Comparison of ENCODE assay signal across 23 cellular contexts in the genomic region with DNA sequence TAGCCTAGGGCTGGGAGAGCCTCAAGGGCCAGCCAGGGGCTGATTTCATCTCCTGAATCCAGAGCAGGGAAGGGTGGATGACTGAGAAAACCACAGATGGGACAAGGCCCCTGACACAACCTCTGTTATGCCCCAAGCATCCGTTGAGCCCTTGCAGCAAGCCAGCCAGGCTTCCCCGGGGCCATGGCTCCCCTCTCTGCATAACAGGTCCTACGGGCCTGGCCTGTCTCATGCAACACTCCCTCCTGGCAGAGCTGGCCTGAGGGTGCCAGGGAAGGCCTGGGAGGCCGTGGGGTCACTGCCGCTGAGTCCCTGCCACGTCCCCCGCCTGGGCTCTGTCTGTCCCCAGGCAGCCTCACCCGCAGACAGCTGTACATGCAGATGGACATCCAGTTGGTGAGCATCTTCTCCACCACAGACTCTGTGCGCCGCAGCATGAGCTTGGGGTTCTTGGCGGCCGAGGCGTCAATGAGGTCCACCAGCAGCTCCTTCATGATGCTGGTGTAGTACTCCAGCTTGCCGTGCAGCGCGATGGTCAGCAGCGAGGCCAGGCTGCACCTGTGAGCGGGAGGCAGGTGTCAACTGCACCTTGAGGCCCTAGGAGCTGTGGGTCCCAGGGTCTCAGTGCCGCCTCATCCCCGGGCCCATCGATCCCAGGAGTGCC. TPM values are rescaled to one million over a fixed set of nuclear protein-coding genes. Genes with fewer than 3 reads are reported as not detected.
A peak's percentile ranks its signal among the peaks of the same experiment; 100 is the strongest.
DNase-seq lines count a peak whose midpoint lies in the region; TF ChIP-seq lines count a peak whose summit lies in the region.
"Had no signal": no experiment of that assay in that cellular context is flagged by ENCODE, and none has a peak within 500 bp of the region (broad histone marks: within the 10 kb centered on the region; RNA-seq: fewer than 3 reads in every experiment).

No MANE protein-coding gene starts in this region.

- no peaks in the 10 kb centered on the region for H3K79me2 ChIP-seq in mammary epithelial cell (ENCODE audit: insufficient read depth, low read length)

- H3K4me1 ChIP-seq in mammary epithelial cell (ENCODE audit: insufficient read depth, low read length) (peaks cover 6% of the 10 kb centered on the region), adipocyte (ENCODE audit: control insufficient read depth, insufficient read depth, low read length) (peaks cover 54% of the 10 kb centered on the region), tibial nerve (peaks cover 0 to 74% (median 38%) of the 10 kb centered on the region in 4 donors)

- TF ChIP-seq EP300 in tibial nerve (IDR thresholded peaks at IDR 0.05) = no peak

- H3K4me1 Mint-ChIP-seq in nephron progenitor cell = peaks cover 19% of the 10 kb centered on the region

- H3K9ac ChIP-seq in mammary epithelial cell (ENCODE audit: insufficient read depth, low read length) = no peak overlapping the region
- peak overlapping the region; percentile 74 for H3K9ac ChIP-seq in adipocyte (ENCODE audit: low read length)

- DNase-seq in T47D (ENCODE audit: low read depth in 1 of 2, low spot score in 1 of 2) = peak; percentile 32 to 57
- no peak for DNase-seq in mammary epithelial cell
- DNase-seq in adipocyte (ENCODE audit: low read depth) = no peak
- DNase-seq in nephron progenitor cell = no peak
- no peak for DNase-seq in tibial nerve (ENCODE audit: low spot score in 2 of 2)
- DNase-seq in DMS53 treated with DMSO at 0.1 percent for 48 hours (lab: John Stamatoyannopoulos, UW; ENCODE audit: unreplicated experiment) = no peak
- DNase-seq in SIG-M5 (lab: John Stamatoyannopoulos, UW) = no peak
- DNase-seq in stimulated activated CD4-positive, alpha-beta T cell treated with anti-CD3 and anti-CD28 coated beads, Interleukin-1b, Interleukin-23, amount 100 ng/mL, for 48 hours = no peak
- DNase-seq: 8988T; activated CD4-positive, alpha-beta T cell treated with anti-CD3 and anti-CD28 coated beads, Interleukin-2, amount 50 U/mL, for 1 hour; AML-193; effector CD8-positive, alpha-beta T cell; NCI-H1436; NCI-H2171 treated with DMSO at 0.1 percent for 48 hours; NCI-H526; occipital lobe; thyroid gland had no signal

- peak overlapping the region; percentile 71 for H3K27ac Mint-ChIP-seq in nephron progenitor cell
- H3K27ac Mint-ChIP-seq: activated naive CD8-positive, alpha-beta T cell; activated T-helper 17 cell treated with anti-CD3 and anti-CD28 coated beads, Interleukin-2, amount 50 U/mL, for 72 hours; IgD-negative memory B cell had no signal

- H3K27me3 ChIP-seq in mammary epithelial cell (ENCODE audit: insufficient read depth, low read length) (no peaks in the 10 kb centered on the region), adipocyte (replicated peaks; ENCODE audit: control insufficient read depth, insufficient read depth, low read length) (no peaks in the 10 kb centered on the region), tibial nerve (no peaks in the 10 kb centered on the region)
- H3K27me3 ChIP-seq: thyroid gland had no signal

- in situ Hi-C loops in T47D (cut with HindIII; ENCODE audit: low pct_unique_long_range_greater_than_20kb, low sequenced_read_pairs) (no loop called here), mammary epithelial cell (cut with MboI; ENCODE audit: low sequenced_read_pairs in 2 of 2) (no loop called here)

- intact Hi-C loops in mammary epithelial cell (cut with micrococcal nuclease) = no loop called here

- WGBS in mammary epithelial cell (ENCODE audit: low coverage, missing lambda C conversion rate) = 92% methylated on average over 15 of the region's 21 CpGs
- WGBS in tibial nerve, 2 donors = 78 to 86% methylated on average over 5 to 11 of the region's 21 CpGs

- H3K4me2 ChIP-seq in mammary epithelial cell (ENCODE audit: insufficient read depth, low read depth, low read length) = no peak overlapping the region

- no peak overlapping the region for H3K4me3 Mint-ChIP-seq in nephron progenitor cell
- H3K4me3 Mint-ChIP-seq: activated naive CD8-positive, alpha-beta T cell; activated T-helper 17 cell treated with anti-CD3 and anti-CD28 coated beads, Interleukin-2, amount 50 U/mL, for 72 hours; IgD-negative memory B cell had no signal

- H3K9me3 ChIP-seq in mammary epithelial cell (replicated peaks; ENCODE audit: insufficient read depth, low read length) (no peaks in the 10 kb centered on the region), adipocyte (ENCODE audit: control insufficient read depth, low read length) (no peaks in the 10 kb centered on the region), tibial nerve (no peaks in the 10 kb centered on the region)
- H3K9me3 ChIP-seq: thyroid gland had no signal

- H2AFZ ChIP-seq in mammary epithelial cell (ENCODE audit: low read depth, low read length) = no peak overlapping the region

- H3K9me3 Mint-ChIP-seq in nephron progenitor cell = no peaks in the 10 kb centered on the region
- H3K9me3 Mint-ChIP-seq: activated T-helper 17 cell treated with anti-CD3 and anti-CD28 coated beads, Interleukin-2, amount 50 U/mL, for 72 hours; IgD-negative memory B cell had no signal

- BruUV-seq in mammary epithelial cell (replicated peaks; lab: Mats Ljungman, UMichigan) = no TSS peak

- H3K36me3 Mint-ChIP-seq in nephron progenitor cell (ENCODE audit: low read depth) = peaks cover 4% of the 10 kb centered on the region
- H3K36me3 Mint-ChIP-seq: activated naive CD8-positive, alpha-beta T cell had no signal

- no peaks in the 10 kb centered on the region for H3K27me3 Mint-ChIP-seq in nephron progenitor cell (ENCODE audit: low read depth, poor library complexity)
- H3K27me3 Mint-ChIP-seq: activated naive CD8-positive, alpha-beta T cell; activated T-helper 17 cell treated with anti-CD3 and anti-CD28 coated beads, Interleukin-2, amount 50 U/mL, for 72 hours; IgD-negative memory B cell had no signal

- CTCF ChIA-PET in mammary epithelial cell (lab: Charles Lee; ENCODE audit: low non-redundant PET) = no interaction called here

- no peaks in the 10 kb centered on the region for H4K20me1 ChIP-seq in mammary epithelial cell (ENCODE audit: insufficient read depth, low read length)

- TF ChIP-seq CTCF in mammary epithelial cell (conservative IDR thresholded peaks at IDR 0.05 in 1 of 2, IDR thresholded peaks at IDR 0.05 in 1 of 2; ENCODE audit: extremely low read depth in 1 of 2, insufficient read depth in 1 of 2, low read depth in 1 of 2, low read length in 2 of 2) = no peak
- no peak for TF ChIP-seq CTCF in nephron progenitor cell (IDR thresholded peaks at IDR 0.05)
- TF ChIP-seq CTCF in tibial nerve (IDR thresholded peaks at IDR 0.05) = no peak

- dilution Hi-C loops in mammary epithelial cell (cut with HindIII; ENCODE audit: low sequenced_read_pairs) = no loop called here

- H3K27ac ChIP-seq in mammary epithelial cell (ENCODE audit: insufficient read depth, low read depth, low read length) = no peak overlapping the region
- peak overlapping the region in 3 of 4 donors; percentile 50 to 90 (median 87) for H3K27ac ChIP-seq in tibial nerve

- no peak overlapping the region for H3K4me3 ChIP-seq in mammary epithelial cell (replicated peaks in 1 of 3; ENCODE audit: insufficient read depth in 1 of 3, low read depth in 2 of 3, low read length in 3 of 3)
- no peak overlapping the region for H3K4me3 ChIP-seq in adipocyte (ENCODE audit: low read length)
- no peak overlapping the region for H3K4me3 ChIP-seq in tibial nerve
- H3K4me3 ChIP-seq: thyroid gland had no signal

- no peaks in the 10 kb centered on the region for H3K36me3 ChIP-seq in mammary epithelial cell (ENCODE audit: insufficient read depth, low read length)
- peaks cover 66% of the 10 kb centered on the region for H3K36me3 ChIP-seq in adipocyte (ENCODE audit: control insufficient read depth, insufficient read depth, low read length, severe bottlenecking)
- H3K36me3 ChIP-seq in tibial nerve = peaks cover 0 to 91% (median 12%) of the 10 kb centered on the region in 3 donors

- no peak for TF ChIP-seq POLR2A in tibial nerve (IDR thresholded peaks at IDR 0.05)

RNA-seq across cellular contexts. Expression of gene H1-8, which starts 22.1 kb away (rescaled TPM):
- total RNA-seq in mammary epithelial cell = not detected
- not detected for polyA plus RNA-seq in mammary epithelial cell
- polyA minus RNA-seq in mammary epithelial cell = not detected
- total RNA-seq in tibial nerve = not detected
- total RNA-seq: activated T-helper 17 cell treated with anti-CD3 and anti-CD28 coated beads, Interleukin-2, amount 50 U/mL, for 72 hours; chondrocyte; fibroblast of lung; MCF 10A; occipital lobe; thyroid gland had no signal
- polyA plus RNA-seq: fibroblast of lung, IgD-negative memory B cell had no signal

RNA-seq across cellular contexts. Expression of gene RHO, which starts 36.7 kb away (rescaled TPM):
- total RNA-seq in mammary epithelial cell (not detected), tibial nerve (not detected)
- not detected for polyA plus RNA-seq in mammary epithelial cell
- polyA minus RNA-seq in mammary epithelial cell = not detected
- total RNA-seq: activated T-helper 17 cell treated with anti-CD3 and anti-CD28 coated beads, Interleukin-2, amount 50 U/mL, for 72 hours; chondrocyte; fibroblast of lung; MCF 10A; occipital lobe; thyroid gland had no signal
- polyA plus RNA-seq: fibroblast of lung, IgD-negative memory B cell had no signal

RNA-seq across cellular contexts. Expression of gene PLXND1, which starts 41.4 kb away (rescaled TPM):
- total RNA-seq in mammary epithelial cell (1 to 10 TPM; 2.3 to 2.7 TPM), tibial nerve (100 to 1,000 TPM; 155 to 300 (median 197) TPM)
- 0.63 TPM for polyA plus RNA-seq in mammary epithelial cell
- polyA minus RNA-seq in mammary epithelial cell = 0.83 TPM

Comparison
In these comparisons a context has a peak if more than half of its experiments do, and no peak if none do; other contexts are left out.
1. DNase-seq: peak in T47D (2 of 2); none in mammary epithelial cell (single experiment), adipocyte (single experiment), nephron progenitor cell (single experiment), tibial nerve (0 of 2), DMS53 treated with DMSO at 0.1 percent for 48 hours (single experiment), SIG-M5 (single experiment) and stimulated activated CD4-positive, alpha-beta T cell treated with anti-CD3 and anti-CD28 coated beads, Interleukin-1b, Interleukin-23, amount 100 ng/mL, for 48 hours (single experiment).
2. RNA of gene PLXND1, which starts 41.4 kb away (total RNA-seq): 155 to 300 TPM in tibial nerve; 2.3 to 2.7 TPM in mammary epithelial cell; every median in the first group is over 10 times any median in the second.